ENCODE assay signal across 1 cellular context in the genomic region with DNA sequence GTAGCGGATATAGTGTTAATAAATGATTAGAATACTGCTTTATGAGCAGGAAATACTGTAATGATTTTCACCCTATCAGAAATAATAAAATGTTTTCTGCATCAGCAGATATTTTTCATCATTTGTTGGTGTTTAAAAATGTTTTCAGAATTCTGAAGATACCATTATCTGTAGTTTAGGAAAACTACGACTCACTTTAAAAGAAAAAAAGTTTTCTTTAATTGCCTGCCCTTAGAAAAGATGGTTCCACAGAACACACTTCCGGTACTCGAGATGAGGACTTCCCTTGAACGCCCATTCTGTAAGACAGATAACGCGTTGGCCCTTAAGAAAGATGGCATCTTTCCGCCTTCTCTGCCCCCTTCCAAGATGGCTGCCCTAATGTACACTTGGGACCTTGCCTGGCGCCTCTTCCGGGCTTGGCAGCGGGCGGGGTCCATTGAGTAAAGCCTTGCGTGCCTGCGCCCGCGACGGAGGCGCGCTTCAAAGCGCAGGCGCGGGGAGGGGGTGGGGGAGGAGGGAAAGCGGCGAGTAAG.
TF ChIP-seq lines count a peak whose summit lies in the region.

A gene with protein sequence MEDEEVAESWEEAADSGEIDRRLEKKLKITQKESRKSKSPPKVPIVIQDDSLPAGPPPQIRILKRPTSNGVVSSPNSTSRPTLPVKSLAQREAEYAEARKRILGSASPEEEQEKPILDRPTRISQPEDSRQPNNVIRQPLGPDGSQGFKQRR (plus strand): TSS at position 521 of the 536 bp plus-strand sequence. CDS start 16 bp downstream, outside the sequence.

TF ChIP-seq in GM23338, 12 proteins besides CTCF, POLR2A, EP300 and RAD21 (continued from another document):
- TF ChIP-seq, protein P1, sequence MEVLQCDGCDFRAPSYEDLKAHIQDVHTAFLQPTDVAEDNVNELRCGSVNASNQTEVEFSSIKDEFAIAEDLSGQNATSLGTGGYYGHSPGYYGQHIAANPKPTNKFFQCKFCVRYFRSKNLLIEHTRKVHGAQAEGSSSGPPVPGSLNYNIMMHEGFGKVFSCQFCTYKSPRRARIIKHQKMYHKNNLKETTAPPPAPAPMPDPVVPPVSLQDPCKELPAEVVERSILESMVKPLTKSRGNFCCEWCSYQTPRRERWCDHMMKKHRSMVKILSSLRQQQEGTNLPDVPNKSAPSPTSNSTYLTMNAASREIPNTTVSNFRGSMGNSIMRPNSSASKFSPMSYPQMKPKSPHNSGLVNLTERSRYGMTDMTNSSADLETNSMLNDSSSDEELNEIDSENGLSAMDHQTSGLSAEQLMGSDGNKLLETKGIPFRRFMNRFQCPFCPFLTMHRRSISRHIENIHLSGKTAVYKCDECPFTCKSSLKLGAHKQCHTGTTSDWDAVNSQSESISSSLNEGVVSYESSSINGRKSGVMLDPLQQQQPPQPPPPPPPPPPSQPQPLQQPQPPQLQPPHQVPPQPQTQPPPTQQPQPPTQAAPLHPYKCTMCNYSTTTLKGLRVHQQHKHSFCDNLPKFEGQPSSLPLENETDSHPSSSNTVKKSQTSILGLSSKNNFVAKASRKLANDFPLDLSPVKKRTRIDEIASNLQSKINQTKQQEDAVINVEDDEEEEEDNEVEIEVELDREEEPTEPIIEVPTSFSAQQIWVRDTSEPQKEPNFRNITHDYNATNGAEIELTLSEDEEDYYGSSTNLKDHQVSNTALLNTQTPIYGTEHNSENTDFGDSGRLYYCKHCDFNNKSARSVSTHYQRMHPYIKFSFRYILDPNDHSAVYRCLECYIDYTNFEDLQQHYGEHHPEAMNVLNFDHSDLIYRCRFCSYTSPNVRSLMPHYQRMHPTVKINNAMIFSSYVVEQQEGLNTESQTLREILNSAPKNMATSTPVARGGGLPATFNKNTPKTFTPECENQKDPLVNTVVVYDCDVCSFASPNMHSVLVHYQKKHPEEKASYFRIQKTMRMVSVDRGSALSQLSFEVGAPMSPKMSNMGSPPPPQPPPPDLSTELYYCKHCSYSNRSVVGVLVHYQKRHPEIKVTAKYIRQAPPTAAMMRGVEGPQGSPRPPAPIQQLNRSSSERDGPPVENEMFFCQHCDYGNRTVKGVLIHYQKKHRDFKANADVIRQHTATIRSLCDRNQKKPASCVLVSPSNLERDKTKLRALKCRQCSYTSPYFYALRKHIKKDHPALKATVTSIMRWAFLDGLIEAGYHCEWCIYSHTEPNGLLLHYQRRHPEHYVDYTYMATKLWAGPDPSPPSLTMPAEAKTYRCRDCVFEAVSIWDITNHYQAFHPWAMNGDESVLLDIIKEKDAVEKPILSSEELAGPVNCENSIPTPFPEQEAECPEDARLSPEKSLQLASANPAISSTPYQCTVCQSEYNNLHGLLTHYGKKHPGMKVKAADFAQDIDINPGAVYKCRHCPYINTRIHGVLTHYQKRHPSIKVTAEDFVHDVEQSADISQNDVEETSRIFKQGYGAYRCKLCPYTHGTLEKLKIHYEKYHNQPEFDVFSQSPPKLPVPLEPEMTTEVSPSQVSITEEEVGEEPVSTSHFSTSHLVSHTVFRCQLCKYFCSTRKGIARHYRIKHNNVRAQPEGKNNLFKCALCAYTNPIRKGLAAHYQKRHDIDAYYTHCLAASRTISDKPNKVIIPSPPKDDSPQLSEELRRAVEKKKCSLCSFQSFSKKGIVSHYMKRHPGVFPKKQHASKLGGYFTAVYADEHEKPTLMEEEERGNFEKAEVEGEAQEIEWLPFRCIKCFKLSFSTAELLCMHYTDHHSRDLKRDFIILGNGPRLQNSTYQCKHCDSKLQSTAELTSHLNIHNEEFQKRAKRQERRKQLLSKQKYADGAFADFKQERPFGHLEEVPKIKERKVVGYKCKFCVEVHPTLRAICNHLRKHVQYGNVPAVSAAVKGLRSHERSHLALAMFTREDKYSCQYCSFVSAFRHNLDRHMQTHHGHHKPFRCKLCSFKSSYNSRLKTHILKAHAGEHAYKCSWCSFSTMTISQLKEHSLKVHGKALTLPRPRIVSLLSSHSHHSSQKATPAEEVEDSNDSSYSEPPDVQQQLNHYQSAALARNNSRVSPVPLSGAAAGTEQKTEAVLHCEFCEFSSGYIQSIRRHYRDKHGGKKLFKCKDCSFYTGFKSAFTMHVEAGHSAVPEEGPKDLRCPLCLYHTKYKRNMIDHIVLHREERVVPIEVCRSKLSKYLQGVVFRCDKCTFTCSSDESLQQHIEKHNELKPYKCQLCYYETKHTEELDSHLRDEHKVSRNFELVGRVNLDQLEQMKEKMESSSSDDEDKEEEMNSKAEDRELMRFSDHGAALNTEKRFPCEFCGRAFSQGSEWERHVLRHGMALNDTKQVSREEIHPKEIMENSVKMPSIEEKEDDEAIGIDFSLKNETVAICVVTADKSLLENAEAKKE (CRISPR knock-in tag; IDR thresholded peaks at IDR 0.05) = no peak
- TF ChIP-seq EZH2phosphoT487 (IDR thresholded peaks at IDR 0.05; ENCODE audit: unreplicated experiment) = no peak
- TF ChIP-seq NANOG (IDR thresholded peaks at IDR 0.05; ENCODE audit: borderline replicate concordance) = no peak
- TF ChIP-seq, protein P2, sequence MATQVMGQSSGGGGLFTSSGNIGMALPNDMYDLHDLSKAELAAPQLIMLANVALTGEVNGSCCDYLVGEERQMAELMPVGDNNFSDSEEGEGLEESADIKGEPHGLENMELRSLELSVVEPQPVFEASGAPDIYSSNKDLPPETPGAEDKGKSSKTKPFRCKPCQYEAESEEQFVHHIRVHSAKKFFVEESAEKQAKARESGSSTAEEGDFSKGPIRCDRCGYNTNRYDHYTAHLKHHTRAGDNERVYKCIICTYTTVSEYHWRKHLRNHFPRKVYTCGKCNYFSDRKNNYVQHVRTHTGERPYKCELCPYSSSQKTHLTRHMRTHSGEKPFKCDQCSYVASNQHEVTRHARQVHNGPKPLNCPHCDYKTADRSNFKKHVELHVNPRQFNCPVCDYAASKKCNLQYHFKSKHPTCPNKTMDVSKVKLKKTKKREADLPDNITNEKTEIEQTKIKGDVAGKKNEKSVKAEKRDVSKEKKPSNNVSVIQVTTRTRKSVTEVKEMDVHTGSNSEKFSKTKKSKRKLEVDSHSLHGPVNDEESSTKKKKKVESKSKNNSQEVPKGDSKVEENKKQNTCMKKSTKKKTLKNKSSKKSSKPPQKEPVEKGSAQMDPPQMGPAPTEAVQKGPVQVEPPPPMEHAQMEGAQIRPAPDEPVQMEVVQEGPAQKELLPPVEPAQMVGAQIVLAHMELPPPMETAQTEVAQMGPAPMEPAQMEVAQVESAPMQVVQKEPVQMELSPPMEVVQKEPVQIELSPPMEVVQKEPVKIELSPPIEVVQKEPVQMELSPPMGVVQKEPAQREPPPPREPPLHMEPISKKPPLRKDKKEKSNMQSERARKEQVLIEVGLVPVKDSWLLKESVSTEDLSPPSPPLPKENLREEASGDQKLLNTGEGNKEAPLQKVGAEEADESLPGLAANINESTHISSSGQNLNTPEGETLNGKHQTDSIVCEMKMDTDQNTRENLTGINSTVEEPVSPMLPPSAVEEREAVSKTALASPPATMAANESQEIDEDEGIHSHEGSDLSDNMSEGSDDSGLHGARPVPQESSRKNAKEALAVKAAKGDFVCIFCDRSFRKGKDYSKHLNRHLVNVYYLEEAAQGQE (IDR thresholded peaks at IDR 0.05; ENCODE audit: unreplicated experiment) = no peak
- no peak for TF ChIP-seq EZH2 (IDR thresholded peaks at IDR 0.05; ENCODE audit: low read depth, unreplicated experiment)
- TF ChIP-seq STAT1 (IDR thresholded peaks at IDR 0.05; ENCODE audit: unreplicated experiment) = no peak
- TF ChIP-seq ZNF114 (CRISPR knock-in tag; IDR thresholded peaks at IDR 0.05) = peak; percentile 52; the same call in 1 of the 2 replicates
- TF ChIP-seq POLR2AphosphoS5 (IDR thresholded peaks at IDR 0.05; ENCODE audit: low read depth) = no peak
- no peak for TF ChIP-seq ZNF331 (CRISPR knock-in tag; IDR thresholded peaks at IDR 0.05; ENCODE audit: low read depth)
TF ChIP-seq in GM23338: peak in this region for 3.
